Comparison of ENCODE assay signal across 8 cellular contexts in the genomic region with DNA sequence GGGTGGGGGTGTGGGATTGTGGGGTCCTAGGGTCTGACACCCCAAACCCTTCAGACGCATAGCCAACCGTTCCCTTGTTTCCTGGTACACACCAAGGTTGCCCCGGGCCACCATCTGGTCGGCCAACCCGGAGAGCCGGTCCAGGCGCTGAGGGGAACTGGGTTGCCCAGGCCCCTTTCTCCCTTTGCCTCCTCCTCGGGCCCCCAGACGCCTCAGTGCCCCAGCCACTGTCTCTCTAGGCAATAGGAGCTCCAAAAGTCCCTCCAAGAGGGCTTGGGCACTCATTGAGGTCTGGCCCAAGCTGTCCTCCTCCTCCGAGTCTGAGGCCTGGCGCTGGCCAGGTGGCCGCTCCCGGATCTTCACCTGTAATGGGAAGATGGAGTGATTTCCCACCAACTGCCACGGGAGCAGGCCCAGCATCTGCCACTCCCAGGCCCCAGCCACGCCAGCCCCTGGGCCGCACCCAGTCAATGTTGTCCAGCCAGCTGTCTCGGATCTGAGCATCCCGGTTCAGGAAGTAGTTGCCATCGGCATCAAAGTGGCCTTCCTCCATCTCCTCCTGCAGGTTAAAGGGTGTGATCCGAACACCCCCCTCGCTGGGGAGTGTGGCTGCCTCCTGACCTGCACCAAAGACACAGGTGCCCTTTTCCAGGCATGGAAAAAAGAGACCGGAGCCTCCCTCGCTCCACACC. TPM values are rescaled to one million over a fixed set of nuclear protein-coding genes. Genes with fewer than 3 reads are reported as not detected.
DNase-seq lines count a peak whose midpoint lies in the region; ATAC-seq and TF ChIP-seq lines count a peak whose summit lies in the region.

No MANE protein-coding gene starts in this region.

- peak overlapping the region in 6 of 7 donors; percentile 41 to 99 (median 62) for H3K27ac Mint-ChIP-seq in CD4-positive, alpha-beta memory T cell
- peak overlapping the region; percentile 24 for H3K27ac Mint-ChIP-seq in endothelial cell (ENCODE audit: unreplicated experiment)

- no peak for DNase-seq in CD4-positive, alpha-beta memory T cell
- DNase-seq in endothelial cell (ENCODE audit: low spot score): no peak
- DNase-seq in RPMI8226: no peak
- no peak for DNase-seq in GM19240 (ENCODE audit: insufficient read length, low spot score)

- no peaks in the 10 kb centered on the region for H3K9me3 Mint-ChIP-seq in CD4-positive, alpha-beta memory T cell
- no peaks in the 10 kb centered on the region for H3K9me3 Mint-ChIP-seq in endothelial cell (ENCODE audit: unreplicated experiment)

- H3K36me3 Mint-ChIP-seq in CD4-positive, alpha-beta memory T cell: peaks cover 18 to 70% of the 10 kb centered on the region in 2 donors
- peaks cover 29% of the 10 kb centered on the region for H3K36me3 Mint-ChIP-seq in endothelial cell (ENCODE audit: low read depth, unreplicated experiment)

- TF ChIP-seq CTCF in OCI-LY3 (IDR thresholded peaks at IDR 0.05; ENCODE audit: low read depth, low read length) (no peak), endothelial cell (IDR thresholded peaks at IDR 0.05; ENCODE audit: unreplicated experiment) (no peak), parathyroid adenoma (IDR thresholded peaks at IDR 0.05) (no peak)

- ATAC-seq in GM19452 (IDR thresholded peaks at IDR 0.05; ENCODE audit: unreplicated experiment): no peak
- ATAC-seq in HG03025 (IDR thresholded peaks at IDR 0.05; ENCODE audit: low FRiP score, unreplicated experiment): no peak

- H3K4me2 ChIP-seq in OCI-LY3 (ENCODE audit: low read length): peak overlapping the region; percentile 85
- H3K4me2 ChIP-seq in parathyroid adenoma (ENCODE audit: low read length): no peak overlapping the region

- POLR2A ChIA-PET in CD4-positive, alpha-beta memory T cell (lab: Charles Lee; ENCODE audit: partially characterized antibody): interaction anchor here (1.9 to 7.2 kb wide), 8 partner anchors 12 to 76 kb away, joined by 7 to 59 read pairs (median 19); a partner anchor contains a TSS

- peaks cover 37% of the 10 kb centered on the region for H3K36me3 ChIP-seq in CD4-positive, alpha-beta memory T cell (ENCODE audit: insufficient read depth, low read length)
- peaks cover 28% of the 10 kb centered on the region for H3K36me3 ChIP-seq in OCI-LY3 (replicated peaks; ENCODE audit: low read depth, low read length)
- H3K36me3 ChIP-seq in parathyroid adenoma (ENCODE audit: control insufficient read depth, insufficient read depth, low read length): no peaks in the 10 kb centered on the region

- H3K4me1 Mint-ChIP-seq in CD4-positive, alpha-beta memory T cell: peaks cover 15 to 47% (median 27%) of the 10 kb centered on the region in 4 donors
- peaks cover 24% of the 10 kb centered on the region for H3K4me1 Mint-ChIP-seq in endothelial cell (ENCODE audit: unreplicated experiment)

- H3K4me3 Mint-ChIP-seq in CD4-positive, alpha-beta memory T cell: peak overlapping the region; percentile 90 to 98 (median 96)
- peak overlapping the region; percentile 99 for H3K4me3 Mint-ChIP-seq in endothelial cell (ENCODE audit: unreplicated experiment)

- no peaks in the 10 kb centered on the region for H3K27me3 Mint-ChIP-seq in CD4-positive, alpha-beta memory T cell
- peaks cover 35% of the 10 kb centered on the region for H3K27me3 Mint-ChIP-seq in endothelial cell (ENCODE audit: unreplicated experiment)

- CTCF ChIA-PET in CD4-positive, alpha-beta memory T cell (lab: Charles Lee; ENCODE audit: partially characterized antibody): interaction anchor here (1.5 to 3.0 kb wide), 2 partner anchors 17 to 56 kb away, joined by 7 to 8 read pairs; no protein-coding TSS in a partner anchor

- H3K9ac ChIP-seq in OCI-LY3 (ENCODE audit: low read length) (peak overlapping the region; percentile 89; the same call in 1 of the 2 replicates), parathyroid adenoma (no peak overlapping the region)

- no peaks in the 10 kb centered on the region for H3K27me3 ChIP-seq in CD4-positive, alpha-beta memory T cell (ENCODE audit: insufficient read depth, low read length)
- H3K27me3 ChIP-seq in OCI-LY3 (ENCODE audit: low read depth, low read length): no peaks in the 10 kb centered on the region
- no peaks in the 10 kb centered on the region for H3K27me3 ChIP-seq in parathyroid adenoma (ENCODE audit: control insufficient read depth, insufficient read depth, low read length)

- intact Hi-C loops in CD4-positive, alpha-beta memory T cell (cut with micrococcal nuclease): loop anchor here (2.0 kb wide), 2 partner anchors 19 to 25 kb away; no protein-coding TSS in a partner anchor

- peaks cover 32% of the 10 kb centered on the region for H3K4me1 ChIP-seq in CD4-positive, alpha-beta memory T cell (ENCODE audit: insufficient read depth, low read length)
- peaks cover 24% of the 10 kb centered on the region for H3K4me1 ChIP-seq in OCI-LY3 (ENCODE audit: low read length)
- peaks cover 6% of the 10 kb centered on the region for H3K4me1 ChIP-seq in parathyroid adenoma

- no peaks in the 10 kb centered on the region for H3K9me3 ChIP-seq in CD4-positive, alpha-beta memory T cell (ENCODE audit: control insufficient read depth in 1 of 2, low read length in 2 of 2)
- H3K9me3 ChIP-seq in OCI-LY3 (ENCODE audit: insufficient read depth, low read length) (no peaks in the 10 kb centered on the region), parathyroid adenoma (ENCODE audit: control insufficient read depth, low read length) (no peaks in the 10 kb centered on the region)

- H2AFZ ChIP-seq in OCI-LY3 (ENCODE audit: low read depth, low read length): no peak overlapping the region
- no peak overlapping the region for H2AFZ ChIP-seq in parathyroid adenoma

- no peaks in the 10 kb centered on the region for H4K20me1 ChIP-seq in OCI-LY3 (ENCODE audit: insufficient read depth, low read length)

- peak overlapping the region; percentile 95 for H3K27ac ChIP-seq in CD4-positive, alpha-beta memory T cell (ENCODE audit: low read depth, low read length)
- H3K27ac ChIP-seq in OCI-LY3 (ENCODE audit: low read length) (no peak overlapping the region), parathyroid adenoma (no peak overlapping the region)

- H3K4me3 ChIP-seq in CD4-positive, alpha-beta memory T cell (ENCODE audit: low read length in 2 of 2): peak overlapping the region in 1 of 2 donors; percentile 98
- peak overlapping the region; percentile 96 for H3K4me3 ChIP-seq in OCI-LY3 (ENCODE audit: low read length)
- peak overlapping the region; percentile 90 for H3K4me3 ChIP-seq in parathyroid adenoma (ENCODE audit: low read depth, low read length)

- peaks cover 19% of the 10 kb centered on the region for H3K79me2 ChIP-seq in OCI-LY3 (ENCODE audit: low read length)
- no peaks in the 10 kb centered on the region for H3K79me2 ChIP-seq in parathyroid adenoma

RNA-seq across cellular contexts. Expression of a gene that starts 1.5 kb away (rescaled TPM):
- total RNA-seq in CD4-positive, alpha-beta memory T cell: 10 to 100 TPM; 72.9 to 79.4 TPM
- polyA plus RNA-seq in CD4-positive, alpha-beta memory T cell: 10 to 100 TPM; 23.7 to 24.4 TPM
- total RNA-seq in endothelial cell (ENCODE audit: unreplicated experiment): 77.2 TPM

RNA-seq across cellular contexts. Expression of a gene that starts 16.7 kb away (rescaled TPM):
- total RNA-seq in CD4-positive, alpha-beta memory T cell: 10 to 100 TPM; 47.0 to 55.3 TPM
- polyA plus RNA-seq in CD4-positive, alpha-beta memory T cell: 10 to 100 TPM in 1 of 2 donors, 1 to 10 TPM in 1; 8.5 to 16.1 TPM
- 62.4 TPM for total RNA-seq in endothelial cell (ENCODE audit: unreplicated experiment)

RNA-seq across cellular contexts. Expression of a gene that starts 21.0 kb away (rescaled TPM):
- 1 to 10 TPM in 1 of 2 experiments, not detected in 1; 1.3 TPM for total RNA-seq in CD4-positive, alpha-beta memory T cell
- polyA plus RNA-seq in CD4-positive, alpha-beta memory T cell: 1 to 10 TPM in 1 of 2 donors, not detected in 1; 1.1 TPM
- 0.85 TPM for total RNA-seq in endothelial cell (ENCODE audit: unreplicated experiment)

RNA-seq across cellular contexts. Expression of a gene that starts 28.8 kb away (rescaled TPM):
- total RNA-seq in CD4-positive, alpha-beta memory T cell: 100 to 1,000 TPM; 198 to 206 TPM
- 100 to 1,000 TPM; 210 to 212 TPM for polyA plus RNA-seq in CD4-positive, alpha-beta memory T cell
- 1.6 TPM for total RNA-seq in endothelial cell (ENCODE audit: unreplicated experiment)

RNA-seq across cellular contexts. Expression of a gene that starts 41.6 kb away (rescaled TPM):
- 10 to 100 TPM; 15.8 to 16.7 TPM for total RNA-seq in CD4-positive, alpha-beta memory T cell
- polyA plus RNA-seq in CD4-positive, alpha-beta memory T cell: 10 to 100 TPM in 1 of 2 donors, 1 to 10 TPM in 1; 5.5 to 10.7 TPM
- 40.4 TPM for total RNA-seq in endothelial cell (ENCODE audit: unreplicated experiment)
